In the genomic region with DNA sequence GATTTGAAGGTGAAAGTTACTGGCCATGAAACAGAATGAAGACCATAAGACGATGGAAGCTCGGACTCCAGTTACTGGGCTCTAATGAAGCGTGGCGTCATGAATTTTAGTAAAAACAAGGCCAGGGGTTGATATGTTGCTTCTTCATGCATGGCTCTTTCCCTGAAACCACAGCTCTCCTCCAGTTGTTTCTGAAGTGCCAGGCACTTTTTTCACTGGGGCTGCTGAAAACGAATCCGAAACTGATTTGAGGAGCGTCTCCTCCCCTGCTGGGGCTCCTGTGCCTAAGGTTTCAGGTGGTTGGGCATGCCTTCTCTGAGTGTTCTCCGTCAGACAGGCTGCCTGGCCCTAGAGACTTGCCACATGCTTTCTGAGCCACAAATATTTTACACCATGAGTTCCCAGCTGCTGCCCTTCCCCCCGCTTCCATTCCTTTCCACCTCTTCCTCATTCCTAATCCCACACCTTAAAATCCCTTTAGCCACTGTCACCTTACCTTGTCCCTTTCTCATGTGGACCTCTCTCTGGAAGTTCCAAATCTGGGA, we compare ENCODE assay signal across 9 cellular contexts. TPM values are rescaled to one million over a fixed set of nuclear protein-coding genes. Genes with fewer than 3 reads are reported as not detected.
DNase-seq lines count a peak whose midpoint lies in the region; ATAC-seq, FAIRE-seq and TF ChIP-seq lines count a peak whose summit lies in the region.
"Had no signal": no experiment of that assay in that cellular context is flagged by ENCODE, and none has a peak within 500 bp of the region (broad histone marks: within the 10 kb centered on the region; RNA-seq: fewer than 3 reads in every experiment).

No MANE protein-coding gene starts in this region.

- no peak for TF ChIP-seq POLR2A in H54 (IDR thresholded peaks at IDR 0.05; ENCODE audit: low read depth, low read length)

- H3K4me3 ChIP-seq in foreskin fibroblast (ENCODE audit: low read depth in 1 of 2, low read length in 2 of 2) = no peak overlapping the region

- TF ChIP-seq CTCF in foreskin fibroblast (IDR thresholded peaks at IDR 0.05; ENCODE audit: low read depth, low read length) = no peak

- DNase-seq in DMS153 treated with DMSO at 0.1 percent for 48 hours (lab: John Stamatoyannopoulos, UW; ENCODE audit: unreplicated experiment) = peak; percentile 47
- DNase-seq in NCI-H1436 treated with DMSO at 0.1 percent for 48 hours (lab: John Stamatoyannopoulos, UW) = peak; percentile 15
- DNase-seq in activated T-cell treated with anti-CD3 and anti-CD28 coated beads, Interleukin-2, amount 50 U/mL, for 48 hours = peak; percentile 68
- DNase-seq in foreskin fibroblast = peak; percentile 39 to 66
- peak; percentile 98 for DNase-seq in renal cortical epithelial cell (ENCODE audit: low read depth)
- no peak for DNase-seq in H54 (ENCODE audit: insufficient read length, low spot score)
- no peak for DNase-seq in superior temporal gyrus (ENCODE audit: extremely low spot score)

- no peak for FAIRE-seq in H54 (lab: Jason Lieb, UNC)

- peak; percentile 52 for ATAC-seq in GM21528 (IDR thresholded peaks at IDR 0.05; ENCODE audit: low FRiP score, unreplicated experiment)

RNA-seq across cellular contexts. Expression of gene MYL4, which starts 3.7 kb away (rescaled TPM):
- 0.15 TPM in 1 of 2 replicates, not detected in the other for total RNA-seq in renal cortical epithelial cell
- total RNA-seq: subcutaneous adipose tissue had no signal

RNA-seq across cellular contexts. Expression of gene CDC27, which starts 16.4 kb away (rescaled TPM):
- 96.4 and 137 TPM in 2 replicates for total RNA-seq in renal cortical epithelial cell

RNA-seq across cellular contexts. Expression of gene ITGB3, which starts 48.1 kb away (rescaled TPM):
- total RNA-seq in renal cortical epithelial cell = 506 and 529 TPM in 2 replicates

Comparison
In these comparisons a context has a peak if more than half of its experiments do, and no peak if none do; other contexts are left out.
1. DNase-seq: peak in DMS153 treated with DMSO at 0.1 percent for 48 hours (single experiment), NCI-H1436 treated with DMSO at 0.1 percent for 48 hours (single experiment), activated T-cell treated with anti-CD3 and anti-CD28 coated beads, Interleukin-2, amount 50 U/mL, for 48 hours (2 of 2), foreskin fibroblast (2 of 2) and renal cortical epithelial cell (single experiment); none in H54 (single experiment) and superior temporal gyrus (single experiment).